In genomic region chr7:1854521-1855395, GRCh38 we compare ENCODE assay signal across 11 cellular contexts.
DNase-seq lines count a peak whose midpoint lies in the region; ATAC-seq and TF ChIP-seq lines count a peak whose summit lies in the region.
"Had no signal": no experiment of that assay in that cellular context is flagged by ENCODE, and none has a peak within 500 bp of the region (broad histone marks: within the 10 kb centered on the region; RNA-seq: fewer than 3 reads in every experiment).

No MANE protein-coding gene starts in this region.

- H4K20me1 ChIP-seq in DND-41 (ENCODE audit: insufficient read depth, low read length) = peaks cover 72% of the 10 kb centered on the region

- DNase-seq in DND-41 (peak; percentile 50), SJCRH30 (peak in 1 of 2 experiments; percentile 1), cardiac septum (ENCODE audit: low spot score) (peak; percentile 73), putamen (ENCODE audit: low spot score) (peak; percentile 34), AG20443 (ENCODE audit: low spot score) (no peak), NCI-H1417 (lab: John Stamatoyannopoulos, UW) (no peak)
- DNase-seq: anterior cingulate cortex, GOT3, NCI-H526 had no signal

- H3K27me3 ChIP-seq in DND-41 (ENCODE audit: insufficient read depth, low read length, poor library complexity) (no peaks in the 10 kb centered on the region), SJCRH30 (no peaks in the 10 kb centered on the region)

- no peak overlapping the region for H3K4me3 ChIP-seq in DND-41 (ENCODE audit: low read depth in 1 of 2, low read length in 2 of 2)
- no peak overlapping the region for H3K4me3 ChIP-seq in SJCRH30

- ATAC-seq in DND-41 (ENCODE audit: insufficient read depth, low read depth) (peak; percentile 60), GM21526 (IDR thresholded peaks at IDR 0.05; ENCODE audit: low FRiP score, unreplicated experiment) (no peak)

- peaks cover 20% of the 10 kb centered on the region for H3K4me1 ChIP-seq in DND-41 (ENCODE audit: insufficient read depth, low read length)
- H3K4me1 ChIP-seq in SJCRH30 = peaks cover 10% of the 10 kb centered on the region

- H3K79me2 ChIP-seq in DND-41 (ENCODE audit: insufficient read depth, low read length) = peaks cover 16% of the 10 kb centered on the region

- H3K27ac ChIP-seq in DND-41 (ENCODE audit: low read length) (peak overlapping the region; percentile 52; the same call in 1 of the 2 replicates), SJCRH30 (peak overlapping the region; percentile 91; the same call in 1 of the 2 replicates)
- H3K27ac ChIP-seq: KMS-11 had no signal

- H3K36me3 ChIP-seq in DND-41 (ENCODE audit: insufficient read depth, low read length) (peaks cover 17% of the 10 kb centered on the region; the same call in 1 of the 2 replicates), SJCRH30 (no peaks in the 10 kb centered on the region)

- no peak overlapping the region for H3K9ac ChIP-seq in DND-41 (ENCODE audit: low read depth, low read length)
- H3K9ac ChIP-seq: KMS-11 had no signal

- no peak for TF ChIP-seq CTCF in DND-41 (IDR thresholded peaks at IDR 0.05; ENCODE audit: borderline replicate concordance, extremely low read depth, low read length, poor library complexity, severe bottlenecking)

- no peaks in the 10 kb centered on the region for H3K9me3 ChIP-seq in DND-41 (ENCODE audit: insufficient read depth, low read length, severe bottlenecking)
- H3K9me3 ChIP-seq in SJCRH30 (replicated peaks) = no peaks in the 10 kb centered on the region

- no peak overlapping the region for H3K4me2 ChIP-seq in DND-41 (ENCODE audit: insufficient read depth, low read length)
- H3K4me2 ChIP-seq: KMS-11 had no signal

- intact Hi-C loops in cardiac septum (cut with DNase I) = no loop called here

- H2AFZ ChIP-seq in DND-41 (ENCODE audit: low read depth, low read length) = no peak overlapping the region

Comparison
In these comparisons a context has a peak if more than half of its experiments do, and no peak if none do; other contexts are left out.
1. DNase-seq: peak in DND-41 (single experiment), cardiac septum (single experiment) and putamen (single experiment); none in AG20443 (single experiment) and NCI-H1417 (0 of 3).